Comparison of ENCODE assay signal across 14 cellular contexts in genomic region chr4:84379881-84380618, GRCh38.
DNase-seq lines count a peak whose midpoint lies in the region; ATAC-seq and TF ChIP-seq lines count a peak whose summit lies in the region.
"Had no signal": no experiment of that assay in that cellular context is flagged by ENCODE, and none has a peak within 500 bp of the region (broad histone marks: within the 10 kb centered on the region; RNA-seq: fewer than 3 reads in every experiment).

No MANE protein-coding gene starts in this region.

- no peak for TF ChIP-seq POLR2A in NB4 (IDR thresholded peaks at IDR 0.05; ENCODE audit: extremely low read depth, insufficient read length)

- H3K27me3 ChIP-seq in trophoblast cell (ENCODE audit: insufficient read depth, low read length): peaks cover 7% of the 10 kb centered on the region

- H3K18ac ChIP-seq in trophoblast cell (ENCODE audit: low read length): no peak overlapping the region

- no peaks in the 10 kb centered on the region for H3K79me1 ChIP-seq in trophoblast cell (ENCODE audit: low read length)

- H3K4me3 ChIP-seq in NB4 (ENCODE audit: low read depth, low read length) (no peak overlapping the region), epithelial cell of proximal tubule (ENCODE audit: low read depth, low read length) (no peak overlapping the region), trophoblast cell (ENCODE audit: low read depth, low read length) (no peak overlapping the region)
- H3K4me3 ChIP-seq: hepatocyte had no signal

- H3K79me2 ChIP-seq in trophoblast cell (ENCODE audit: control insufficient read depth, insufficient read depth, low read length, poor library complexity): no peaks in the 10 kb centered on the region
- H3K79me2 ChIP-seq: hepatocyte had no signal

- no peak overlapping the region for H4K8ac ChIP-seq in trophoblast cell (ENCODE audit: low read depth, low read length)

- H3K23ac ChIP-seq in trophoblast cell (ENCODE audit: low read length): no peak overlapping the region

- H3K36me3 ChIP-seq in trophoblast cell (ENCODE audit: control insufficient read depth in 1 of 2, insufficient read depth in 2 of 2, low read length in 2 of 2): no peaks in the 10 kb centered on the region

- ATAC-seq in HG03378 (IDR thresholded peaks at IDR 0.05; ENCODE audit: unreplicated experiment): no peak
- ATAC-seq: activated CD8-positive, alpha-beta memory T cell treated with anti-CD3 and anti-CD28 coated beads, Interleukin-2, amount 10 ng/mL, durations not matched to agents 7 days and 5 days; HCT116; stimulated activated naive CD8-positive, alpha-beta T cell treated with anti-CD3 and anti-CD28 coated beads, Interleukin-15, amount 100 ng/mL, for 72 hours had no signal

- H3K9me3 ChIP-seq in trophoblast cell (ENCODE audit: insufficient read depth, low read depth, low read length): no peaks in the 10 kb centered on the region

- no peak overlapping the region for H3K14ac ChIP-seq in trophoblast cell (ENCODE audit: low read length)

- no peak overlapping the region for H2AK5ac ChIP-seq in trophoblast cell (ENCODE audit: low read length)

- H3K4me2 ChIP-seq in trophoblast cell (ENCODE audit: low read length): no peak overlapping the region
- H3K4me2 ChIP-seq: hepatocyte had no signal

- no peak overlapping the region for H2AFZ ChIP-seq in trophoblast cell (ENCODE audit: insufficient read depth, low read length, poor library complexity)
- H2AFZ ChIP-seq: hepatocyte had no signal

- H2BK5ac ChIP-seq in trophoblast cell (ENCODE audit: low read depth, low read length, poor library complexity): no peak overlapping the region

- H3K27ac ChIP-seq in trophoblast cell (ENCODE audit: low read depth, low read length): no peak overlapping the region
- H3K27ac ChIP-seq: hepatocyte had no signal

- H3K4me1 ChIP-seq in trophoblast cell (ENCODE audit: control insufficient read depth in 1 of 2, insufficient read depth in 2 of 2, low read length in 2 of 2): no peaks in the 10 kb centered on the region

- H3K4ac ChIP-seq in trophoblast cell (ENCODE audit: low read depth, low read length): no peak overlapping the region

- DNase-seq in ELF-1 (ENCODE audit: low read depth, low spot score) (peak; percentile 7), NB4 (ENCODE audit: low read depth) (peak; percentile 77), epithelial cell of proximal tubule (ENCODE audit: low read depth) (peak; percentile 99), trophoblast cell (peak; percentile 58 to 63), DMS53 treated with DMSO at 0.1 percent for 48 hours (lab: John Stamatoyannopoulos, UW; ENCODE audit: unreplicated experiment) (no peak)
- DNase-seq in activated CD4-positive, alpha-beta T cell treated with anti-CD3 and anti-CD28 coated beads for 1 hour: no peak
- no peak for DNase-seq in activated effector memory CD4-positive, alpha-beta T cell treated with Interleukin-2 at 50 U/mL for 16 hours
- DNase-seq: activated CD8-positive, alpha-beta memory T cell treated with anti-CD3 and anti-CD28 coated beads, Interleukin-2, amount 10 ng/mL, durations not matched to agents 7 days and 5 days; activated naive CD8-positive, alpha-beta T cell treated with anti-CD3 and anti-CD28 coated beads, Interleukin-2, amount 10 ng/mL, durations not matched to agents 7 days and 5 days; NCI-H2081; stimulated activated naive CD8-positive, alpha-beta T cell treated with anti-CD3 and anti-CD28 coated beads, Interleukin-15, amount 100 ng/mL, for 72 hours had no signal

- WGBS in trophoblast cell (ENCODE audit: extremely low coverage, insufficient coverage, insufficient read length): no CpG with 5 or more reads among the region's 15 CpGs

- no peak overlapping the region for H2BK12ac ChIP-seq in trophoblast cell (ENCODE audit: low read length)

- H4K12ac ChIP-seq in trophoblast cell (ENCODE audit: low read depth, low read length): no peak overlapping the region

- H3K9ac ChIP-seq in trophoblast cell (ENCODE audit: low read length): no peak overlapping the region

- no peak overlapping the region for H2BK120ac ChIP-seq in trophoblast cell (ENCODE audit: insufficient read depth, low read length, poor library complexity)

- TF ChIP-seq CTCF in NB4 (IDR thresholded peaks at IDR 0.05; ENCODE audit: low read depth, low read length) (no peak), epithelial cell of proximal tubule (conservative IDR thresholded peaks at IDR 0.05; ENCODE audit: low read depth, low read length) (no peak)

- no peak overlapping the region for H4K91ac ChIP-seq in trophoblast cell (ENCODE audit: low read depth, low read length)

Comparison
In these comparisons a context has a peak if more than half of its experiments do, and no peak if none do; other contexts are left out.
1. DNase-seq: peak in ELF-1 (single experiment), NB4 (single experiment), epithelial cell of proximal tubule (single experiment) and trophoblast cell (2 of 2); none in activated CD4-positive, alpha-beta T cell treated with anti-CD3 and anti-CD28 coated beads for 1 hour (single experiment), DMS53 treated with DMSO at 0.1 percent for 48 hours (single experiment) and activated effector memory CD4-positive, alpha-beta T cell treated with Interleukin-2 at 50 U/mL for 16 hours (single experiment).